ENCODE assay signal across 1 cellular context in genomic region chr10:32104181-32104580, GRCh38.
TF ChIP-seq lines count a peak whose summit lies in the region.

No MANE protein-coding gene starts in this region.

TF ChIP-seq in HEK293, 187 proteins besides CTCF, POLR2A, EP300 and RAD21 (continued from another document):
- no peak for TF ChIP-seq INSM2 (tag by site-specific recombination; IDR thresholded peaks at IDR 0.05)
- no peak for TF ChIP-seq ZBTB1 (tag by site-specific recombination; IDR thresholded peaks at IDR 0.05)
- TF ChIP-seq ZNF155 (tag by site-specific recombination; IDR thresholded peaks at IDR 0.05), result no peak
- no peak for TF ChIP-seq PRDM1 (tag by site-specific recombination; IDR thresholded peaks at IDR 0.05)
